ENCODE assay signal across 11 cellular contexts in genomic region chr2:44934962-44935853, GRCh38. TPM values are rescaled to one million over a fixed set of nuclear protein-coding genes. Genes with fewer than 3 reads are reported as not detected.
DNase-seq lines count a peak whose midpoint lies in the region; TF ChIP-seq lines count a peak whose summit lies in the region.
"Had no signal": no experiment of that assay in that cellular context is flagged by ENCODE, and none has a peak within 500 bp of the region (broad histone marks: within the 10 kb centered on the region; RNA-seq: fewer than 3 reads in every experiment).

No MANE protein-coding gene starts in this region.

- in situ Hi-C loops in KBM-7 (cut with MboI; ENCODE audit: low pct_unique_long_range_greater_than_20kb, low sequenced_read_pairs) = no loop called here

- WGBS in trophoblast cell (ENCODE audit: extremely low coverage, insufficient coverage, insufficient read length) = no CpG with 5 or more reads among the region's 61 CpGs

- H2BK12ac ChIP-seq in trophoblast cell (ENCODE audit: low read length) = no peak overlapping the region

- H2AK5ac ChIP-seq in trophoblast cell (ENCODE audit: low read length) = no peak overlapping the region

- no peaks in the 10 kb centered on the region for H3K79me1 ChIP-seq in trophoblast cell (ENCODE audit: low read length)

- H4K8ac ChIP-seq in trophoblast cell (ENCODE audit: low read depth, low read length) = no peak overlapping the region

- H3K36me3 Mint-ChIP-seq in chondrocyte (ENCODE audit: low read depth) = peaks cover 3% of the 10 kb centered on the region

- H3K4ac ChIP-seq in trophoblast cell (ENCODE audit: low read depth, low read length) = no peak overlapping the region

- TF ChIP-seq CTCF in chondrocyte (IDR thresholded peaks at IDR 0.05) = no peak

- no peaks in the 10 kb centered on the region for H3K36me3 ChIP-seq in trophoblast cell (ENCODE audit: control insufficient read depth in 1 of 2, insufficient read depth in 2 of 2, low read length in 2 of 2)

- peaks cover 8% of the 10 kb centered on the region in 2 experiments for H3K4me1 ChIP-seq in trophoblast cell (ENCODE audit: control insufficient read depth in 1 of 2, insufficient read depth in 2 of 2, low read length in 2 of 2)

- H2AFZ ChIP-seq in trophoblast cell (ENCODE audit: insufficient read depth, low read length, poor library complexity) = no peak overlapping the region

- no peak overlapping the region for H4K12ac ChIP-seq in trophoblast cell (ENCODE audit: low read depth, low read length)

- H4K91ac ChIP-seq in trophoblast cell (ENCODE audit: low read depth, low read length) = no peak overlapping the region

- peaks cover 76% of the 10 kb centered on the region for H3K27me3 Mint-ChIP-seq in chondrocyte (ENCODE audit: low read depth)

- no peak overlapping the region for H3K4me3 ChIP-seq in trophoblast cell (ENCODE audit: low read depth, low read length)

- no peaks in the 10 kb centered on the region for H3K79me2 ChIP-seq in trophoblast cell (ENCODE audit: control insufficient read depth, insufficient read depth, low read length, poor library complexity)

- no peak overlapping the region for H3K9ac ChIP-seq in trophoblast cell (ENCODE audit: low read length)

- H3K4me1 Mint-ChIP-seq in chondrocyte (ENCODE audit: low read depth) = peaks cover 29% of the 10 kb centered on the region

- no peak overlapping the region for H3K14ac ChIP-seq in trophoblast cell (ENCODE audit: low read length)

- no peak overlapping the region for H3K18ac ChIP-seq in trophoblast cell (ENCODE audit: low read length)

- H3K4me2 ChIP-seq in trophoblast cell (ENCODE audit: low read length) = peak overlapping the region; percentile 20

- H2BK5ac ChIP-seq in trophoblast cell (ENCODE audit: low read depth, low read length, poor library complexity) = no peak overlapping the region

- no peak overlapping the region for H2BK120ac ChIP-seq in trophoblast cell (ENCODE audit: insufficient read depth, low read length, poor library complexity)

- peaks cover 95% of the 10 kb centered on the region for H3K27me3 ChIP-seq in trophoblast cell (ENCODE audit: insufficient read depth, low read length)

- no peak overlapping the region for H3K27ac ChIP-seq in trophoblast cell (ENCODE audit: low read depth, low read length)
- H3K27ac ChIP-seq: 22Rv1 had no signal

- H3K27ac Mint-ChIP-seq in chondrocyte (ENCODE audit: unreplicated experiment) = no peak overlapping the region

- peaks cover 9% of the 10 kb centered on the region for H3K9me3 ChIP-seq in trophoblast cell (ENCODE audit: insufficient read depth, low read depth, low read length)

- peak; percentile 62 for DNase-seq in DMS 273 (lab: John Stamatoyannopoulos, UW; ENCODE audit: unreplicated experiment)
- DNase-seq in DMS 273 treated with DMSO at 0.1 percent for 48 hours (lab: John Stamatoyannopoulos, UW) = no peak
- DNase-seq in KBM-7 = peak; percentile 84
- no peak for DNase-seq in chondrocyte (ENCODE audit: low spot score)
- no peak for DNase-seq in trophoblast cell
- DNase-seq in dedifferentiated amniotic fluid mesenchymal stem cell (ENCODE audit: extremely low spot score) = no peak
- DNase-seq in occipital lobe (lab: John Stamatoyannopoulos, UW) = no peak
- no peak for DNase-seq in cerebellar cortex (ENCODE audit: low spot score)
- DNase-seq: small intestine, substantia nigra had no signal

- H3K9me3 Mint-ChIP-seq in chondrocyte (ENCODE audit: low read depth) = no peaks in the 10 kb centered on the region

- H3K23ac ChIP-seq in trophoblast cell (ENCODE audit: low read length) = no peak overlapping the region

- H3K4me3 Mint-ChIP-seq in chondrocyte (ENCODE audit: unreplicated experiment) = peak overlapping the region; percentile 64

RNA-seq across cellular contexts. Expression of gene SIX3, which starts 6.3 kb away (rescaled TPM):
- total RNA-seq in chondrocyte (not detected in 3 replicates), occipital lobe (not detected)
- polyA plus RNA-seq in trophoblast cell (2013) = not detected in 2 replicates
- polyA plus RNA-seq: small intestine had no signal

Comparison
In these comparisons a context has a peak if more than half of its experiments do, and no peak if none do; other contexts are left out.
1. DNase-seq: peak in DMS 273 (single experiment) and KBM-7 (single experiment); none in DMS 273 treated with DMSO at 0.1 percent for 48 hours (single experiment), chondrocyte (single experiment), trophoblast cell (0 of 2), dedifferentiated amniotic fluid mesenchymal stem cell (single experiment), occipital lobe (single experiment) and cerebellar cortex (single experiment).